10 cellular contexts compared by ENCODE assay signal in the genomic region with DNA sequence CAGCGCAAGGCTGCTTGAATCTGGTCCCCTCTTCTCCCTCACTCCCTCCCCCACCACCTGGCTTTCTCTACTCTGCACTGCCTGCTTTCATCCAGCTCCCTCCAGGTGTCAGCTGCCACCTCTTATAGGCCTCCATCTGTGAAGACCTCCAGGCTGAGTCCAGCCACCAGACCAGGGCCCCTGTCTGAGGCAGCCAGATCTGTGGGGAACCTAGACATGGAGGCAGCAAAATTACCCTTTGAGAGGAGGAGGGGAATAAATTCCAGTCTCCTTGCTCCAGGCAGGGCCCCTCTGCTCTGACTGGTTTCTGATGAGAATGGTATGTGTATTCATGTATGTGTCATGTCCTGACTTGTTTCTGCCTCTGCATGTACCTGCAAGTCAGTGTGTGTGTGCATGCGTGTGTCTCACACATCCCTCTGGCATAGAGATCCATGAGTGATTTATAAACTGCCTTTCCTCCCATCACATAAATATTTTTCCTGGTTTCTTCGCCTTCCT. TPM values are rescaled to one million over a fixed set of nuclear protein-coding genes. Genes with fewer than 3 reads are reported as not detected.
DNase-seq lines count a peak whose midpoint lies in the region; TF ChIP-seq lines count a peak whose summit lies in the region.
"Had no signal": no experiment of that assay in that cellular context is flagged by ENCODE, and none has a peak within 500 bp of the region (broad histone marks: within the 10 kb centered on the region; RNA-seq: fewer than 3 reads in every experiment).

No MANE protein-coding gene starts in this region.

- intact Hi-C loops in CD4-positive, alpha-beta memory T cell (cut with micrococcal nuclease): no loop called here

- peak overlapping the region; percentile 35 for H3K27ac ChIP-seq in HUES6 (ENCODE audit: low read depth, low read length)
- peak overlapping the region; percentile 78 for H3K27ac ChIP-seq in mesodermal cell (ENCODE audit: low read depth, low read length, severe bottlenecking)
- H3K27ac ChIP-seq in CD4-positive, alpha-beta memory T cell (ENCODE audit: low read depth, low read length): no peak overlapping the region

- CTCF ChIA-PET in CD4-positive, alpha-beta memory T cell (lab: Charles Lee; ENCODE audit: partially characterized antibody): no interaction called here

- H3K4me1 ChIP-seq in HUES6 (ENCODE audit: control insufficient read depth, insufficient read depth, low read length) (peaks cover 62% of the 10 kb centered on the region), mesodermal cell (ENCODE audit: control insufficient read depth, insufficient read depth, low read length, poor library complexity, severe bottlenecking) (peaks cover 62% of the 10 kb centered on the region)
- peaks cover 24% of the 10 kb centered on the region for H3K4me1 ChIP-seq in CD4-positive, alpha-beta memory T cell (ENCODE audit: insufficient read depth, low read length)

- H3K9me3 ChIP-seq in HUES6 (ENCODE audit: control insufficient read depth, insufficient read depth, low read depth, low read length) (no peaks in the 10 kb centered on the region), mesodermal cell (ENCODE audit: control insufficient read depth, low read length) (no peaks in the 10 kb centered on the region)
- H3K9me3 ChIP-seq in CD4-positive, alpha-beta memory T cell (ENCODE audit: control insufficient read depth in 1 of 2, low read length in 2 of 2): no peaks in the 10 kb centered on the region

- 100% methylated on average over 3 of the region's 3 CpGs for WGBS in mesodermal cell (ENCODE audit: insufficient coverage in 2 of 2), 2 experiments

- no peaks in the 10 kb centered on the region for H3K9me3 Mint-ChIP-seq in chondrocyte (ENCODE audit: low read depth)
- peaks cover 0 to 7% (median 3%) of the 10 kb centered on the region in 8 donors for H3K9me3 Mint-ChIP-seq in CD4-positive, alpha-beta memory T cell
- H3K9me3 Mint-ChIP-seq: activated T-cell treated with anti-CD3 and anti-CD28 coated beads, Interleukin-2, amount 50 U/mL, for 72 hours had no signal

- TF ChIP-seq CTCF in chondrocyte (IDR thresholded peaks at IDR 0.05): no peak

- H3K36me3 ChIP-seq in HUES6 (ENCODE audit: control insufficient read depth, insufficient read depth, low read length) (no peaks in the 10 kb centered on the region), mesodermal cell (ENCODE audit: control insufficient read depth, insufficient read depth, low read length) (peaks cover 5% of the 10 kb centered on the region)
- H3K36me3 ChIP-seq in CD4-positive, alpha-beta memory T cell (ENCODE audit: insufficient read depth, low read length): peaks cover 2% of the 10 kb centered on the region

- H3K9ac ChIP-seq in HUES6 (ENCODE audit: low read length): no peak overlapping the region

- no peaks in the 10 kb centered on the region for H3K27me3 ChIP-seq in HUES6 (ENCODE audit: control insufficient read depth, insufficient read depth, low read length)
- no peaks in the 10 kb centered on the region for H3K27me3 ChIP-seq in CD4-positive, alpha-beta memory T cell (ENCODE audit: insufficient read depth, low read length)

- peak overlapping the region; percentile 62 for H3K27ac Mint-ChIP-seq in chondrocyte (ENCODE audit: unreplicated experiment)
- H3K27ac Mint-ChIP-seq in CD4-positive, alpha-beta memory T cell: peak overlapping the region in 3 of 7 donors; percentile 41 to 76 (median 42)
- H3K27ac Mint-ChIP-seq: activated T-cell treated with anti-CD3 and anti-CD28 coated beads, Interleukin-2, amount 50 U/mL, for 72 hours had no signal

- peaks cover 7% of the 10 kb centered on the region for H3K36me3 Mint-ChIP-seq in chondrocyte (ENCODE audit: low read depth)
- H3K36me3 Mint-ChIP-seq in CD4-positive, alpha-beta memory T cell: peaks cover 23 to 29% of the 10 kb centered on the region in 2 donors

- no peak overlapping the region for H3K4me3 ChIP-seq in HUES6 (ENCODE audit: low read depth, low read length)
- H3K4me3 ChIP-seq in mesodermal cell (ENCODE audit: extremely low read depth, insufficient read depth, low read length, poor library complexity, severe bottlenecking): no peak overlapping the region
- H3K4me3 ChIP-seq in CD4-positive, alpha-beta memory T cell (ENCODE audit: low read length in 2 of 2): no peak overlapping the region

- POLR2A ChIA-PET in CD4-positive, alpha-beta memory T cell (lab: Charles Lee; ENCODE audit: partially characterized antibody): no interaction called here

- peak; percentile 97 for DNase-seq in DMS79 treated with DMSO at 0.1 percent for 48 hours (lab: John Stamatoyannopoulos, UW)
- no peak for DNase-seq in chondrocyte (ENCODE audit: low spot score)
- no peak for DNase-seq in activated T-cell treated with anti-CD3 and anti-CD28 coated beads, Interleukin-2, amount 50 U/mL, for 48 hours
- no peak for DNase-seq in RKO (ENCODE audit: low spot score)
- no peak for DNase-seq in CD4-positive, alpha-beta memory T cell
- no peak for DNase-seq in mucosa of gallbladder (ENCODE audit: low spot score)
- DNase-seq: activated T-cell treated with anti-CD3 and anti-CD28 coated beads, Interleukin-2, amount 50 U/mL, for 72 hours had no signal

- H3K4me3 Mint-ChIP-seq in chondrocyte (ENCODE audit: unreplicated experiment): no peak overlapping the region
- H3K4me3 Mint-ChIP-seq in CD4-positive, alpha-beta memory T cell: peak overlapping the region in 1 of 8 donors; percentile 11
- H3K4me3 Mint-ChIP-seq: activated T-cell treated with anti-CD3 and anti-CD28 coated beads, Interleukin-2, amount 50 U/mL, for 72 hours had no signal

- H3K4me1 Mint-ChIP-seq in chondrocyte (ENCODE audit: low read depth): peaks cover 68% of the 10 kb centered on the region
- peaks cover 38 to 77% (median 49%) of the 10 kb centered on the region in 4 donors for H3K4me1 Mint-ChIP-seq in CD4-positive, alpha-beta memory T cell

- no peaks in the 10 kb centered on the region for H3K27me3 Mint-ChIP-seq in chondrocyte (ENCODE audit: low read depth)
- no peaks in the 10 kb centered on the region for H3K27me3 Mint-ChIP-seq in CD4-positive, alpha-beta memory T cell

RNA-seq across cellular contexts. Expression of a gene that starts 21.1 kb away (rescaled TPM):
- total RNA-seq in chondrocyte (89.1 to 93.0 TPM (median 90.6 TPM) in 3 replicates), mucosa of gallbladder (161 TPM)
- polyA plus RNA-seq in mesodermal cell (2013, experiment 1 of 2): 60.0 TPM
- 47.7 TPM for polyA plus RNA-seq in mesodermal cell (2013, experiment 2 of 2)
- total RNA-seq in CD4-positive, alpha-beta memory T cell: 100 to 1,000 TPM; 134 to 139 TPM
- 10 to 100 TPM in 1 of 2 donors, 1 to 10 TPM in 1; 4.3 to 43.6 TPM for polyA plus RNA-seq in CD4-positive, alpha-beta memory T cell

RNA-seq across cellular contexts. Expression of a gene that starts 45.1 kb away (rescaled TPM):
- total RNA-seq in chondrocyte (1.5 to 1.8 TPM (median 1.6 TPM) in 3 replicates), mucosa of gallbladder (8.8 TPM)
- polyA plus RNA-seq in mesodermal cell (2013, experiment 1 of 2): 0.74 TPM
- polyA plus RNA-seq in mesodermal cell (2013, experiment 2 of 2): 0.81 TPM
- 1 to 10 TPM; 4.3 to 5.0 TPM for total RNA-seq in CD4-positive, alpha-beta memory T cell
- polyA plus RNA-seq in CD4-positive, alpha-beta memory T cell: under 1 TPM; 0.50 to 0.68 TPM

RNA-seq across cellular contexts. Expression of a gene that starts 47.3 kb away (rescaled TPM):
- 30.3 to 35.3 TPM (median 32.1 TPM) in 3 replicates for total RNA-seq in chondrocyte
- 37.8 TPM for polyA plus RNA-seq in mesodermal cell (2013, experiment 1 of 2)
- 39.4 TPM for polyA plus RNA-seq in mesodermal cell (2013, experiment 2 of 2)
- total RNA-seq in CD4-positive, alpha-beta memory T cell: 10 to 100 TPM; 30.8 to 37.5 TPM
- 1 to 10 TPM; 1.9 to 5.0 TPM for polyA plus RNA-seq in CD4-positive, alpha-beta memory T cell
- 48.7 TPM for total RNA-seq in mucosa of gallbladder

RNA-seq across cellular contexts. Expression of a gene that starts 48.7 kb away (rescaled TPM):
- total RNA-seq in chondrocyte: 0.22 to 0.35 TPM in 2 of 3 replicates, not detected in the other
- 0.52 TPM for polyA plus RNA-seq in mesodermal cell (2013, experiment 1 of 2)
- 0.66 TPM for polyA plus RNA-seq in mesodermal cell (2013, experiment 2 of 2)
- 1 to 10 TPM in 1 of 2 experiments, under 1 TPM in 1; 0.64 to 1.3 TPM for total RNA-seq in CD4-positive, alpha-beta memory T cell
- under 1 TPM; 0.08 to 0.21 TPM for polyA plus RNA-seq in CD4-positive, alpha-beta memory T cell
- 9.4 TPM for total RNA-seq in mucosa of gallbladder
- total RNA-seq: NCI-H460 had no signal
